Comparison of ENCODE assay signal across 8 cellular contexts in genomic region chr15:82197734-82198594, GRCh38.
DNase-seq lines count a peak whose midpoint lies in the region; ATAC-seq, FAIRE-seq and TF ChIP-seq lines count a peak whose summit lies in the region.

No MANE protein-coding gene starts in this region.

- RAD21 ChIA-PET in GM12878 (lab: Charles Lee; ENCODE audit: unreplicated experiment) = interaction anchor here (0.6 to 1.2 kb wide), 7 partner anchors 32 to 89 kb away, joined by 3 to 36 read pairs (median 4); no protein-coding TSS in a partner anchor

- POLR2A ChIA-PET in GM12878 (lab: Charles Lee) = no interaction called here

- peak; percentile 92 for FAIRE-seq in GM12878 (lab: Jason Lieb, UNC)

- no peaks in the 10 kb centered on the region for H3K9me3 ChIP-seq in GM12878 (replicated peaks; ENCODE audit: control insufficient read depth, insufficient read depth, low read length)

- CTCF ChIA-PET in GM12878 (lab: Yijun Ruan, JAX) = interaction anchor here (0.6 to 1.2 kb wide), 23 partner anchors 8 to 876 kb away, joined by 3 to 44 read pairs (median 3); no protein-coding TSS in a partner anchor

- H3K4me3 ChIP-seq in GM12878 = no peak overlapping the region

- no peaks in the 10 kb centered on the region for H3K36me3 ChIP-seq in GM12878 (ENCODE audit: control insufficient read depth in 2 of 2, insufficient read depth in 2 of 2, low read length in 1 of 2)

- TF ChIP-seq RAD21 in GM12878 (IDR thresholded peaks at IDR 0.05; ENCODE audit: insufficient read depth, low read depth, low read length) = peak; percentile 79

- H3K9ac ChIP-seq in GM12878 (ENCODE audit: control insufficient read depth, insufficient read depth, low read length) = no peak overlapping the region

- ATAC-seq in HG02642 (IDR thresholded peaks at IDR 0.05; ENCODE audit: poor library complexity, unreplicated experiment) (peak; percentile 88), GM12878 (peak; percentile 99)

- H3K27ac ChIP-seq in GM12878 (ENCODE audit: control insufficient read depth, insufficient read depth) = no peak overlapping the region

- in situ Hi-C loops in GM12878 (cut with MboI) = loop anchor here (5.0 kb wide), 2 partner anchors 96 to 716 kb away; no protein-coding TSS in a partner anchor

- intact Hi-C loops in GM12878 (cut with micrococcal nuclease; ENCODE audit: unreplicated experiment) = loop anchor here (1.0 kb wide), 2 partner anchors 90 to 718 kb away; no protein-coding TSS in a partner anchor

- H4K20me1 ChIP-seq in GM12878 (ENCODE audit: control insufficient read depth, insufficient read depth) = no peaks in the 10 kb centered on the region

- no peaks in the 10 kb centered on the region for H3K79me2 ChIP-seq in GM12878 (ENCODE audit: control insufficient read depth, insufficient read depth, low read length)

- peak; percentile 37 to 82 for DNase-seq in NCI-H524 (lab: John Stamatoyannopoulos, UW)
- DNase-seq in NCI-H524 treated with DMSO at 0.1 percent for 48 hours (lab: John Stamatoyannopoulos, UW) = no peak
- DNase-seq in NCI-H1105 (lab: John Stamatoyannopoulos, UW) = peak; percentile 18
- DNase-seq in T1000 (lab: John Stamatoyannopoulos, UW) = peak; percentile 31
- peak; percentile 27 for DNase-seq in GM12878 (ENCODE audit: low read depth, low spot score)
- peak; percentile 45 for DNase-seq in iPS DF 19.7 (ENCODE audit: low read depth, low spot score)
- DNase-seq in stimulated activated CD4-positive, alpha-beta T cell treated with anti-CD3 and anti-CD28 coated beads, Interleukin-12 subunit alpha, Interleukin-12 subunit beta, amount 100 ng/mL, for 4 hours = peak; percentile 41

- H2AFZ ChIP-seq in GM12878 (ENCODE audit: control insufficient read depth, low read depth, low read length) = no peak overlapping the region

- no peak for TF ChIP-seq POLR2A in GM12878 (IDR thresholded peaks at IDR 0.05; ENCODE audit: low read depth, low read length)

- WGBS in GM12878 (ENCODE audit: insufficient coverage, insufficient replicate concordance, low lambda C conversion rate, missing lambda C conversion rate) = 29% methylated on average over 8 of the region's 8 CpGs

- no peak for TF ChIP-seq EP300 in GM12878 (IDR thresholded peaks at IDR 0.05; ENCODE audit: borderline replicate concordance in 1 of 2, control insufficient read depth in 1 of 2, low read depth in 2 of 2, low read length in 2 of 2)

- SMC1A ChIA-PET in GM12878 (lab: Charles Lee; ENCODE audit: uncharacterized antibody, unreplicated experiment) = interaction anchor here (0.6 to 1.2 kb wide), 9 partner anchors 10 to 788 kb away, joined by 3 to 26 read pairs (median 3); no protein-coding TSS in a partner anchor

- no peaks in the 10 kb centered on the region for H3K4me1 ChIP-seq in GM12878 (ENCODE audit: control insufficient read depth, insufficient read depth, low read length)

- H3K27me3 ChIP-seq in GM12878 (replicated peaks in 1 of 2; ENCODE audit: control insufficient read depth in 2 of 2, insufficient read depth in 2 of 2, low read length in 1 of 2) = no peaks in the 10 kb centered on the region

- BruUV-seq in GM12878 (replicated peaks; lab: Mats Ljungman, UMichigan) = no TSS peak

- no peak overlapping the region for H3K4me2 ChIP-seq in GM12878 (ENCODE audit: control insufficient read depth, insufficient read depth)

- TF ChIP-seq CTCF in GM12878 (IDR thresholded peaks at IDR 0.05 in 2 of 3, conservative IDR thresholded peaks at IDR 0.05 in 1 of 3; ENCODE audit: control insufficient read depth in 2 of 3, extremely low read depth in 1 of 3, insufficient read depth in 1 of 3, low read depth in 3 of 3, low read length in 3 of 3) = peak; percentile 70 to 83 (median 80); a peak in 5 of 6 replicates

TF ChIP-seq in GM12878, 131 proteins besides CTCF, POLR2A, EP300 and RAD21:
- TF ChIP-seq POU2F2 (IDR thresholded peaks at IDR 0.05; ENCODE audit: borderline replicate concordance, low read depth, low read length) (peak; percentile 74; the same call in 1 of the 3 replicates), MXI1 (IDR thresholded peaks at IDR 0.05; ENCODE audit: low read depth, low read length) (0 out of 2 replicates have a peak, but pooled peaks have one; percentile 30), YY1 (IDR thresholded peaks at IDR 0.05; ENCODE audit: low read depth, low read length) (0 out of 2 replicates have a peak, but pooled peaks have one; percentile 41), NBN (IDR thresholded peaks at IDR 0.05) (no peak), SMC3 (IDR thresholded peaks at IDR 0.05; ENCODE audit: borderline replicate concordance, low read length) (peak; percentile 84), SMARCA5 (IDR thresholded peaks at IDR 0.05) (0 out of 2 replicates have a peak, but pooled peaks have one; percentile 40), MYB (IDR thresholded peaks at IDR 0.05; ENCODE audit: borderline replicate concordance, low read depth, low read length) (no peak)
